Comparison of ENCODE assay signal across 9 cellular contexts in the genomic region with DNA sequence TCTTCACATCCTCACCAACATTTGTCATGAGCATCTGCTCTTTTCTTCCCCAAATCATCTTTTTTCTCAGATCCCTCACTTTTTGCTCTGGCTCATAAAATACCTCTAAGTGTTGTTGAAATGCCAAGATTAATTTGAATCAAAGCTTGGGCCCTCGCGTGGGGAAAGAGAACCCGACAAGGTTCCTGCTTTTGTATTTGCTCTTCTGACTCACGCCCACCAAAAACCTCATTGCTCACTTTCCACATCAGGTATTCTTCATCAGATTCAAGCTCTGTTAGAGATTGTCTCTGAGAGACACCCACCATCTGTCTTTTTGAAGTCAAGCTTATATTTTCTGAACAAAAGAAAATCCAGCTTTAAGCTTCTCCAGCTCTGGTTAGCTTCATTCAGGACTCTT.
"Had no signal": no experiment of that assay in that cellular context is flagged by ENCODE, and none has a peak within 500 bp of the region (broad histone marks: within the 10 kb centered on the region; RNA-seq: fewer than 3 reads in every experiment).

No MANE protein-coding gene starts in this region.

- H3K9ac ChIP-seq: KMS-11 had no signal

- H3K36me3 ChIP-seq: HAP-1 had no signal

- H3K4me2 ChIP-seq: KMS-11 had no signal

- H3K27ac Mint-ChIP-seq: HFFc6 had no signal

- DNase-seq: GOT3, H7, HFFc6, IMR-90, KBM-7 had no signal

- H3K4me1 ChIP-seq: HAP-1 had no signal

- H3K9me3 Mint-ChIP-seq: HFFc6 had no signal

- H3K27ac ChIP-seq: HL-60, KMS-11 had no signal

- H3K4me3 ChIP-seq: HAP-1 had no signal

- ATAC-seq: HCT116 had no signal

- H3K4me3 Mint-ChIP-seq: HFFc6 had no signal
